ENCODE assay signal across 25 cellular contexts in the genomic region with DNA sequence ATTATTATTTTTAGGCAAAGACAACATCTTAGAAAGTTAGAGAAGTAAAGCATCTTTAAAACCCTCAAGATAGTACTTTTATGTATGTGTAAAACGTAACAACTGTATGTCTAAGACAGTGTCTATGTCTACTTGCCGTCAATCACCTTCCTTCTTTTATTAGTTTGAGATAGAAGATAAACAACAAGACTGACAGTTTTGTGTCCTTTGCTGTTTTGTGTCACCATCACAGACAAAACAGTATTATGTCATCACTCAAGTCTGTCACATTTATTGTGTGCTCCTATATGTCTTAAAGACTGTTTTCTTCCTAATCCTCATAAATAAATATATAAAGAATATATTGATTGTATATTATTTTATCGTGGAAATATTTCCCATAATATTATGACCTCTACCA.
"Had no signal": no experiment of that assay in that cellular context is flagged by ENCODE, and none has a peak within 500 bp of the region (broad histone marks: within the 10 kb centered on the region; RNA-seq: fewer than 3 reads in every experiment).

No MANE protein-coding gene starts in this region.

- FAIRE-seq: colon, endothelial cell of umbilical vein had no signal

- H3K36me3 ChIP-seq: colonic mucosa, esophagus muscularis mucosa, esophagus squamous epithelium, gastrocnemius medialis, gastroesophageal sphincter, heart left ventricle, heart right ventricle had no signal

- H3K4me3 ChIP-seq: colonic mucosa, coronary artery, dorsolateral prefrontal cortex, esophagus muscularis mucosa, esophagus squamous epithelium, gastrocnemius medialis, gastroesophageal sphincter, heart left ventricle, heart right ventricle had no signal

- H3K27me3 ChIP-seq: colonic mucosa, dorsolateral prefrontal cortex, esophagus muscularis mucosa, esophagus squamous epithelium, foreskin keratinocyte, gastrocnemius medialis, gastroesophageal sphincter, heart left ventricle, heart right ventricle had no signal

- DNase-seq: colonic mucosa; cortex of kidney; dermis blood vessel endothelial cell; dorsolateral prefrontal cortex; effector CD4-positive, alpha-beta T cell; effector CD8-positive, alpha-beta T cell; effector memory CD4-positive, alpha-beta T cell; effector memory CD8-positive, alpha-beta T cell; endodermal cell; erythroblast; esophagus squamous epithelium; foreskin fibroblast; foreskin keratinocyte; foreskin melanocyte; gastrocnemius medialis; glutamatergic neuron; heart left ventricle; heart right ventricle had no signal

- ATAC-seq: effector memory CD8-positive, alpha-beta T cell; esophagus mucosa; foreskin keratinocyte; gastrocnemius medialis; gastroesophageal sphincter; heart left ventricle; heart right ventricle had no signal

- H3K4me1 ChIP-seq: colonic mucosa, esophagus muscularis mucosa, esophagus squamous epithelium, foreskin keratinocyte, gastrocnemius medialis, gastroesophageal sphincter, heart left ventricle, heart right ventricle had no signal

- H3K9me3 ChIP-seq: colonic mucosa, esophagus muscularis mucosa, gastrocnemius medialis, gastroesophageal sphincter, heart left ventricle, heart right ventricle had no signal

- H3K27ac ChIP-seq: colonic mucosa, coronary artery, dorsolateral prefrontal cortex, epithelial cell of prostate, esophagus muscularis mucosa, esophagus squamous epithelium, foreskin keratinocyte, gastrocnemius medialis, gastroesophageal sphincter, heart left ventricle, heart right ventricle had no signal
